Comparison of ENCODE assay signal across 8 cellular contexts in the genomic region with DNA sequence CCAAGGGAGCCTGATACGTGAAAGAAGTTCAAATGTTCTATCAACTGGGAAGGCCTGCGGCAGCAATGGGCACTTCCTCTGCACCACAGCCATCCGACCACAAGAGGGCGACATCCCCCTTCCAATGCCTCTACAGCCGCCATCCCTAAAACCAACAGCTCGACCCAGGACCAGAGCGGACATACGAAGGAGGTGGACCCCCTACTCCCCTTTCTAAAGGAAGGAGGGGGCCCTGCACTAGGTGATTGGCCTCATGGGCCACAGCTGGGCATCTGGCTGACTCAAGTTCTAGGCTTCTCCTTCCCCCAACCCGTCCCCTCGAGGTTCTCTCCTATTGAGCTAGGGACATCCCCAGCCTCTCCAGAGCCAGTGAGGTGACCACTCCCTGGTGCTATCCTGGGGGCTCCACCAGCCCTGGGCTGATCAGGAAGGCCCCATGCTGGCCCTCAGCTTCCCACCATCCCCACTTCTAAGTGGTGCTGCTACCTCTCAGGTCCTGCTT.
DNase-seq lines count a peak whose midpoint lies in the region; ATAC-seq and TF ChIP-seq lines count a peak whose summit lies in the region.

No MANE protein-coding gene starts in this region.

- peak; percentile 71 for DNase-seq in CD14-positive monocyte (ENCODE audit: low spot score)
- DNase-seq in Kasumi-1 (lab: John Stamatoyannopoulos, UW) = peak; percentile 40 to 51
- peak; percentile 90 for DNase-seq in SK-N-SH
- peak; percentile 71 for DNase-seq in activated naive CD4-positive, alpha-beta T cell treated with anti-CD3 and anti-CD28 coated beads, Interleukin-2, amount 50 U/mL, for 16 hours
- peak; percentile 89 for DNase-seq in Right ventricle myocardium superior
- peak; percentile 78 for DNase-seq in progenitor cell of endocrine pancreas (ENCODE audit: low spot score, unreplicated experiment)
- peak; percentile 87 for DNase-seq in ureter (ENCODE audit: low spot score)

- H3K9me3 ChIP-seq in SK-N-SH = no peaks in the 10 kb centered on the region

- H3K9ac ChIP-seq in SK-N-SH = no peak overlapping the region

- H3K36me3 ChIP-seq in SK-N-SH (replicated peaks in 1 of 2; ENCODE audit: control insufficient read depth in 1 of 2, insufficient read depth in 2 of 2, low read length in 1 of 2) = peaks cover 0 to 24% of the 10 kb centered on the region in 2 experiments

- H3K9me3 Mint-ChIP-seq in CD14-positive monocyte (peaks cover 4 to 11% (median 7%) of the 10 kb centered on the region in 7 donors), progenitor cell of endocrine pancreas (ENCODE audit: low read depth) (peaks cover 5% of the 10 kb centered on the region)

- no peaks in the 10 kb centered on the region for H3K79me2 ChIP-seq in SK-N-SH (ENCODE audit: insufficient read depth)

- no peak overlapping the region for H3K27ac ChIP-seq in SK-N-SH (ENCODE audit: low read depth in 2 of 2, low read length in 1 of 2)

- H3K27ac Mint-ChIP-seq in CD14-positive monocyte (no peak overlapping the region), progenitor cell of endocrine pancreas (no peak overlapping the region)

- H3K9me2 ChIP-seq in SK-N-SH = no peaks in the 10 kb centered on the region

- peak; percentile 98 for TF ChIP-seq RAD21 in SK-N-SH (IDR thresholded peaks at IDR 0.05; ENCODE audit: low read length)

- no peak for TF ChIP-seq EP300 in SK-N-SH (IDR thresholded peaks at IDR 0.05; ENCODE audit: borderline replicate concordance in 1 of 2, low read depth in 1 of 2, low read length in 1 of 2)

- peaks cover 25% of the 10 kb centered on the region for H3K4me1 Mint-ChIP-seq in CD14-positive monocyte
- H3K4me1 Mint-ChIP-seq in progenitor cell of endocrine pancreas (ENCODE audit: low read depth) = no peaks in the 10 kb centered on the region

- H3F3A ChIP-seq in SK-N-SH (replicated peaks; ENCODE audit: insufficient read depth) = peaks cover 29% of the 10 kb centered on the region

- peak; percentile 94 for TF ChIP-seq CTCF in CD14-positive monocyte (IDR thresholded peaks at IDR 0.05)
- peak; percentile 94 for TF ChIP-seq CTCF in SK-N-SH (IDR thresholded peaks at IDR 0.05)
- peak; percentile 97 for TF ChIP-seq CTCF in progenitor cell of endocrine pancreas (IDR thresholded peaks at IDR 0.05; ENCODE audit: unreplicated experiment)

- H3K36me3 Mint-ChIP-seq in CD14-positive monocyte (no peaks in the 10 kb centered on the region), progenitor cell of endocrine pancreas (ENCODE audit: insufficient read depth) (no peaks in the 10 kb centered on the region)

- WGBS in SK-N-SH (ENCODE audit: low lambda C conversion rate) = 22% methylated on average over 9 of the region's 10 CpGs

- no peaks in the 10 kb centered on the region; the same call in 1 of the 2 replicates for H4K20me1 ChIP-seq in SK-N-SH (ENCODE audit: insufficient read depth)

- H3K27me3 Mint-ChIP-seq in CD14-positive monocyte (ENCODE audit: low read depth in 3 of 3) (peaks cover 8 to 13% (median 11%) of the 10 kb centered on the region in 3 donors), progenitor cell of endocrine pancreas (peaks cover 35% of the 10 kb centered on the region)

- CTCF ChIA-PET in SK-N-SH (lab: Yijun Ruan, JAX) = interaction anchor here (0.6 to 18.5 kb wide), 71 partner anchors 8 to 611 kb away, joined by 3 to 666 read pairs (median 6); a partner anchor contains a TSS

- H3K4me2 ChIP-seq in SK-N-SH = no peak overlapping the region

- H2AFZ ChIP-seq in SK-N-SH (ENCODE audit: low read depth) = peak overlapping the region; percentile 77; the same call in 1 of the 2 replicates

- peak; percentile 58 for ATAC-seq in GM19324 (IDR thresholded peaks at IDR 0.05; ENCODE audit: low FRiP score, unreplicated experiment)
- peak; percentile 85 for ATAC-seq in Right ventricle myocardium superior (ENCODE audit: poor library complexity)

- H3K4me3 Mint-ChIP-seq in CD14-positive monocyte = peak overlapping the region in 1 of 2 donors; percentile 33
- no peak overlapping the region for H3K4me3 Mint-ChIP-seq in progenitor cell of endocrine pancreas (ENCODE audit: low read depth)

- intact Hi-C loops in CD14-positive monocyte (cut with micrococcal nuclease) = loop anchor here (1.0 to 5.0 kb wide), 5 partner anchors 102 to 289 kb away; no protein-coding TSS in a partner anchor
- intact Hi-C loops in Right ventricle myocardium superior (cut with DNase I) = loop anchor here (5.0 kb wide), 3 partner anchors 102 to 287 kb away; no protein-coding TSS in a partner anchor

- no peaks in the 10 kb centered on the region for H3K27me3 ChIP-seq in SK-N-SH (ENCODE audit: insufficient read depth)

- peaks cover 0 to 9% of the 10 kb centered on the region in 2 experiments; a peak in 2 of 4 replicates for H3K4me1 ChIP-seq in SK-N-SH (ENCODE audit: control insufficient read depth in 1 of 2, insufficient read depth in 2 of 2, low read depth in 1 of 2, low read length in 1 of 2)

- H3K4me3 ChIP-seq in SK-N-SH (ENCODE audit: low read depth in 2 of 2, low read length in 1 of 2) = no peak overlapping the region; a peak in 1 of 4 replicates

- POLR2A ChIA-PET in SK-N-SH (lab: Yijun Ruan, JAX) = interaction anchor here (0.6 to 2.3 kb wide), 4 partner anchors 102 to 249 kb away, joined by 3 to 8 read pairs (median 5); no protein-coding TSS in a partner anchor

TF ChIP-seq in SK-N-SH, 30 proteins besides CTCF, POLR2A, EP300 and RAD21:
- TF ChIP-seq FOSL2 (IDR thresholded peaks at IDR 0.05; ENCODE audit: borderline replicate concordance, low read depth) (no peak), SMC3 (IDR thresholded peaks at IDR 0.05; ENCODE audit: low read depth, low read length) (peak; percentile 82)
